24 cellular contexts compared by ENCODE assay signal in genomic region chr22:44726439-44726838, GRCh38. TPM values are rescaled to one million over a fixed set of nuclear protein-coding genes. Genes with fewer than 3 reads are reported as not detected.
DNase-seq lines count a peak whose midpoint lies in the region; ATAC-seq and TF ChIP-seq lines count a peak whose summit lies in the region.
"Had no signal": no experiment of that assay in that cellular context is flagged by ENCODE, and none has a peak within 500 bp of the region (broad histone marks: within the 10 kb centered on the region; RNA-seq: fewer than 3 reads in every experiment).

No MANE protein-coding gene starts in this region.

- ATAC-seq in right cardiac atrium (no peak), Right ventricle myocardium superior (ENCODE audit: poor library complexity) (no peak), GM21526 (IDR thresholded peaks at IDR 0.05; ENCODE audit: low FRiP score, unreplicated experiment) (no peak)
- ATAC-seq: GM12878 had no signal

- intact Hi-C loops in right cardiac atrium (cut with DNase I): no loop called here
- intact Hi-C loops in Right ventricle myocardium superior (cut with DNase I): no loop called here
- intact Hi-C loops in spleen (cut with DNase I; ENCODE audit: low total_unique reads): no loop called here

- no peak for TF ChIP-seq CTCF in spleen (IDR thresholded peaks at IDR 0.05 in 8 of 11, conservative IDR thresholded peaks at IDR 0.05 in 3 of 11)

- no peaks in the 10 kb centered on the region for H3K27me3 ChIP-seq in right cardiac atrium (ENCODE audit: control insufficient read depth, insufficient read depth)
- H3K27me3 ChIP-seq in spleen (replicated peaks in 1 of 7): no peaks in the 10 kb centered on the region
- no peaks in the 10 kb centered on the region for H3K27me3 ChIP-seq in H7 (ENCODE audit: control insufficient read depth, insufficient read depth, low read length)
- H3K27me3 ChIP-seq: BE2C, BLaER1 had no signal

- TF ChIP-seq POLR2A in spleen (IDR thresholded peaks at IDR 0.05): no peak

- DNase-seq in right cardiac atrium: peak; percentile 4 to 32 (median 24)
- no peak for DNase-seq in Right ventricle myocardium superior
- DNase-seq in spleen: peak; percentile 71
- DNase-seq in H7: no peak
- DNase-seq: 8988T; ACHN; BE2C; C1 segment of cervical spinal cord; CD4-positive, alpha-beta memory T cell; CD4-positive, CD25-positive, alpha-beta regulatory T cell; CD8-positive, alpha-beta memory T cell; COR-L47; DMS 273 treated with DMSO at 0.1 percent for 48 hours; DMS153; DMS53; DMS79; DND-41; EL; GDM1 had no signal

- 95% methylated on average over 11 of the region's 11 CpGs for WGBS in right cardiac atrium
- WGBS in spleen, 5 donors: 91 to 100% (median 98%) methylated on average over 2 to 11 of the region's 11 CpGs

- H3K9me3 ChIP-seq in right cardiac atrium (ENCODE audit: control insufficient read depth, low read length) (no peaks in the 10 kb centered on the region), spleen (no peaks in the 10 kb centered on the region)
- H3K9me3 ChIP-seq: BE2C, BLaER1 had no signal

- H3K4me3 ChIP-seq in right cardiac atrium (ENCODE audit: low read length): no peak overlapping the region
- no peak overlapping the region for H3K4me3 ChIP-seq in spleen
- H3K4me3 ChIP-seq in H7 (ENCODE audit: insufficient read depth, low read depth, low read length): no peak overlapping the region
- H3K4me3 ChIP-seq: BLaER1, GM12878 had no signal

- H3K36me3 ChIP-seq in spleen: peaks cover 0 to 95% (median 23%) of the 10 kb centered on the region in 6 donors
- no peaks in the 10 kb centered on the region; the same call in 1 of the 2 replicates for H3K36me3 ChIP-seq in H7 (replicated peaks; ENCODE audit: control insufficient read depth, insufficient read depth, low read length)
- H3K36me3 ChIP-seq: BE2C had no signal

- H3K27ac ChIP-seq in right cardiac atrium (ENCODE audit: low read length): no peak overlapping the region
- H3K27ac ChIP-seq in spleen: peak overlapping the region in 5 of 8 donors; percentile 73 to 82 (median 76)
- H3K27ac ChIP-seq: BLaER1 had no signal

- H3K4me1 ChIP-seq in right cardiac atrium (ENCODE audit: control insufficient read depth, insufficient read depth, low read length) (no peaks in the 10 kb centered on the region), spleen (peaks cover 15 to 64% (median 44%) of the 10 kb centered on the region in 6 donors)

RNA-seq across cellular contexts. Expression of gene PRR5, which starts 24.4 kb away (rescaled TPM):
- total RNA-seq in right cardiac atrium (10 to 100 TPM in 1 of 4 donors, 1 to 10 TPM in 3; 6.9 to 10.9 (median 9.5) TPM), Right ventricle myocardium superior (2.9 TPM), spleen (10 to 100 TPM; 49.0 to 85.6 (median 77.9) TPM)
- polyA plus RNA-seq in right cardiac atrium (6.1 TPM), spleen (10 to 100 TPM; 31.3 to 83.1 (median 57.5) TPM)
- 7.7 and 8.4 TPM in 2 replicates for total RNA-seq in H7 (2014; rRNA removed; shearing (Covaris generic))

RNA-seq across cellular contexts. Expression of gene ARHGAP8, which starts 25.9 kb away (rescaled TPM):
- total RNA-seq in right cardiac atrium (1 to 10 TPM in 1 of 4 donors, under 1 TPM in 3; 0.26 to 1.9 (median 0.74) TPM), Right ventricle myocardium superior (not detected), spleen (10 to 100 TPM; 13.8 to 71.6 (median 20.1) TPM)
- polyA plus RNA-seq in right cardiac atrium (0.02 TPM), spleen (10 to 100 TPM in 2 of 3 donors, 1 to 10 TPM in 1; 2.7 to 34.9 (median 16.4) TPM)
- 24.8 and 28.3 TPM in 2 replicates for total RNA-seq in H7 (2014; rRNA removed; shearing (Covaris generic))
- total RNA-seq: A673, GM12878 had no signal
- polyA plus RNA-seq: CD14-positive monocyte; CD4-positive, alpha-beta memory T cell; CD8-positive, alpha-beta memory T cell had no signal

Comparison
In these comparisons a context has a peak if more than half of its experiments do, and no peak if none do; other contexts are left out.
1. DNase-seq: peak in right cardiac atrium (3 of 3) and spleen (single experiment); none in Right ventricle myocardium superior (single experiment) and H7 (single experiment).